ENCODE assay signal across 28 cellular contexts in the genomic region with DNA sequence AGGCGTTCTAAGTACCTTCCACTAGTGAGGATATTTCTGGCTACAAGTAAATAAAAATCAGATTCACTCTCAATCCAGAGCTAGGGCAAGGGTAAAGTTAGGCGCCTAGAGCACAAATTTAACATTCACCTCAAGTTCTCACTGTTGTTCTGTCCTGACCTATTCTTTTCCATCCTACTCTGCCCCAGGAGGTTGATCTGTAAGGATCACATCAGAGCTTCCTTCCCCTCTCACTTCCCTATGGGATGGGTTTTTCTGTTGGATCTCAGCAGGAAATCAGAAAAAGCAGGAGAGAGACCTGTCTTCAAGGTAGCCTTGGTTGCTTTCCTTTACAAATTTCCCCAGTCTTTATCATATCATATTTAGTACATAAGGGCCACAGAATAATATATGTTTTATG.
"Had no signal": no experiment of that assay in that cellular context is flagged by ENCODE, and none has a peak within 500 bp of the region (broad histone marks: within the 10 kb centered on the region; RNA-seq: fewer than 3 reads in every experiment).

No MANE protein-coding gene starts in this region.

- H3K4me2 ChIP-seq: neural progenitor cell had no signal

- H3K9me3 Mint-ChIP-seq: nephron progenitor cell, neural progenitor cell had no signal

- ATAC-seq: natural killer cell treated with Interleukin-12 subunit alpha and Interleukin-12 subunit beta and Interleukin-15 and Interleukin-18, amount 100 ng/mL, for 72 hours; psoas muscle; right cardiac atrium; right lobe of liver; stimulated activated effector memory CD8-positive, alpha-beta T cell treated with anti-CD3 and anti-CD28 coated beads, Interleukin-12 subunit alpha, Interleukin-12 subunit beta, amount 100 ng/mL, for 72 hours; stimulated activated naive B cell treated with anti-CD40 and anti-IgM and Interleukin-4, amounts not matched to agents 10 μg/mL and 1 μg/mL and 100 μg/mL, for 72 hours had no signal

- H3K4me1 Mint-ChIP-seq: nephron progenitor cell; stimulated activated effector memory CD8-positive, alpha-beta T cell treated with anti-CD3 and anti-CD28 coated beads, Interleukin-12 subunit alpha, Interleukin-12 subunit beta, amount 100 ng/mL, for 72 hours; stimulated activated naive B cell treated with anti-CD40 and anti-IgM and Interleukin-4, amounts not matched to agents 10 μg/mL and 1 μg/mL and 100 μg/mL, for 72 hours had no signal

- H3K36me3 Mint-ChIP-seq: natural killer cell treated with Interleukin-12 subunit alpha and Interleukin-12 subunit beta and Interleukin-15 and Interleukin-18, amount 100 ng/mL, for 72 hours; neural progenitor cell; stimulated activated effector memory CD8-positive, alpha-beta T cell treated with anti-CD3 and anti-CD28 coated beads, Interleukin-12 subunit alpha, Interleukin-12 subunit beta, amount 100 ng/mL, for 72 hours; stimulated activated naive B cell treated with anti-CD40 and anti-IgM and Interleukin-4, amounts not matched to agents 10 μg/mL and 1 μg/mL and 100 μg/mL, for 72 hours had no signal

- H3K27me3 ChIP-seq: neural progenitor cell, ovary, right lobe of liver, sigmoid colon, stomach, thyroid gland, tibial nerve, upper lobe of left lung, vagina had no signal

- H3K9me3 ChIP-seq: ovary, psoas muscle, right lobe of liver, sigmoid colon, thoracic aorta, thyroid gland, tibial nerve, upper lobe of left lung, vagina had no signal

- H3K4me3 ChIP-seq: neural progenitor cell, ovary, psoas muscle, right lobe of liver, sigmoid colon, stomach, thoracic aorta, thyroid gland, tibial nerve, upper lobe of left lung, vagina had no signal

- H3K27ac ChIP-seq: neural progenitor cell, ovary, parathyroid adenoma, psoas muscle, right lobe of liver, sigmoid colon, stomach, thoracic aorta, thyroid gland, tibial nerve, upper lobe of left lung, vagina had no signal

- H3K36me3 ChIP-seq: neural progenitor cell, ovary, right lobe of liver, sigmoid colon, stomach, thoracic aorta, thyroid gland, tibial nerve, upper lobe of left lung, vagina had no signal

- H3K9ac ChIP-seq: neural progenitor cell, parathyroid adenoma had no signal

- H3K27me3 Mint-ChIP-seq: natural killer cell treated with Interleukin-12 subunit alpha and Interleukin-12 subunit beta and Interleukin-15 and Interleukin-18, amount 100 ng/mL, for 72 hours; progenitor cell of endocrine pancreas; stimulated activated naive B cell treated with anti-CD40 and anti-IgM and Interleukin-4, amounts not matched to agents 10 μg/mL and 1 μg/mL and 100 μg/mL, for 72 hours; stimulated activated naive CD8-positive, alpha-beta T cell treated with anti-CD3 and anti-CD28 coated beads, Interleukin-15, Interleukin-2, amounts not matched to agents 100 ng/mL and 50 ng/mL, for 24 hours had no signal

- H2AFZ ChIP-seq: neural progenitor cell, parathyroid adenoma had no signal

- H3K4me1 ChIP-seq: neural progenitor cell, parathyroid adenoma, psoas muscle, right lobe of liver, sigmoid colon, stomach, thyroid gland, upper lobe of left lung, vagina had no signal

- H3K79me2 ChIP-seq: parathyroid adenoma had no signal

- H3K4me3 Mint-ChIP-seq: natural killer cell treated with Interleukin-12 subunit alpha and Interleukin-12 subunit beta and Interleukin-15 and Interleukin-18, amount 100 ng/mL, for 72 hours; nephron progenitor cell; neural progenitor cell; stimulated activated effector memory CD8-positive, alpha-beta T cell treated with anti-CD3 and anti-CD28 coated beads, Interleukin-12 subunit alpha, Interleukin-12 subunit beta, amount 100 ng/mL, for 72 hours; stimulated activated naive B cell treated with anti-CD40 and anti-IgM and Interleukin-4, amounts not matched to agents 10 μg/mL and 1 μg/mL and 100 μg/mL, for 72 hours; stimulated activated naive CD8-positive, alpha-beta T cell treated with anti-CD3 and anti-CD28 coated beads, Interleukin-15, Interleukin-2, amounts not matched to agents 100 ng/mL and 50 ng/mL, for 24 hours had no signal

- DNase-seq: nephron progenitor cell; occipital lobe; ovary; posterior cingulate gyrus; psoas muscle; right cardiac atrium; right lobe of liver; sigmoid colon; small intestine; stimulated activated CD4-positive, alpha-beta T cell treated with anti-CD3 and anti-CD28 coated beads, Interleukin-15, amount 100 ng/mL, for 24 hours; stimulated activated CD4-positive, alpha-beta T cell treated with anti-CD3 and anti-CD28 coated beads, Interleukin-2, amount 100 ng/mL, for 24 hours; stimulated activated CD4-positive, alpha-beta T cell treated with anti-CD3 and anti-CD28 coated beads, Interleukin-2, amount 100 ng/mL, for 48 hours; stimulated activated CD4-positive, alpha-beta T cell treated with anti-CD3 and anti-CD28 coated beads, Interleukin-4, amount 100 ng/mL, for 24 hours; stimulated activated naive B cell treated with anti-CD40 and anti-IgM and Interleukin-4, amounts not matched to agents 10 μg/mL and 1 μg/mL and 100 μg/mL, for 72 hours; stimulated activated naive CD4-positive, alpha-beta T cell treated with Interleukin-2 at 50 U/mL for 16 hours; stomach; thyroid gland; trophoblast cell; upper lobe of left lung had no signal

- H3K27ac Mint-ChIP-seq: natural killer cell treated with Interleukin-12 subunit alpha and Interleukin-12 subunit beta and Interleukin-15 and Interleukin-18, amount 100 ng/mL, for 72 hours; nephron progenitor cell; neural progenitor cell; progenitor cell of endocrine pancreas; stimulated activated effector memory CD8-positive, alpha-beta T cell treated with anti-CD3 and anti-CD28 coated beads, Interleukin-12 subunit alpha, Interleukin-12 subunit beta, amount 100 ng/mL, for 72 hours; stimulated activated naive B cell treated with anti-CD40 and anti-IgM and Interleukin-4, amounts not matched to agents 10 μg/mL and 1 μg/mL and 100 μg/mL, for 72 hours; stimulated activated naive CD8-positive, alpha-beta T cell treated with anti-CD3 and anti-CD28 coated beads, Interleukin-15, Interleukin-2, amounts not matched to agents 100 ng/mL and 50 ng/mL, for 24 hours had no signal
